In genomic region chr2:147777408-147777807, GRCh38 we compare ENCODE assay signal across 8 cellular contexts.
"Had no signal": no experiment of that assay in that cellular context is flagged by ENCODE, and none has a peak within 500 bp of the region (broad histone marks: within the 10 kb centered on the region; RNA-seq: fewer than 3 reads in every experiment).

No MANE protein-coding gene starts in this region.

- H3K27ac Mint-ChIP-seq: IgD-negative memory B cell had no signal

- H3K4me3 ChIP-seq: K562 had no signal

- H3K4me1 Mint-ChIP-seq: IgD-negative memory B cell had no signal

- ATAC-seq: HepG2, K562 had no signal

- H3K36me3 Mint-ChIP-seq: IgD-negative memory B cell had no signal

- H3K27ac ChIP-seq: HL-60, KMS-11 had no signal

- H3K4me3 Mint-ChIP-seq: IgD-negative memory B cell had no signal

- H3K9ac ChIP-seq: KMS-11 had no signal

- DNase-seq: IMR-90, KBM-7, KG1 had no signal

- H3K4me2 ChIP-seq: KMS-11 had no signal
